In genomic region chr2:208548689-208549088, GRCh38 we compare ENCODE assay signal across 22 cellular contexts.
"Had no signal": no experiment of that assay in that cellular context is flagged by ENCODE, and none has a peak within 500 bp of the region (broad histone marks: within the 10 kb centered on the region; RNA-seq: fewer than 3 reads in every experiment).

No MANE protein-coding gene starts in this region.

- H3K4me1 ChIP-seq: SJCRH30 had no signal

- H3K4me1 Mint-ChIP-seq: IgD-negative memory B cell had no signal

- H3K4me3 Mint-ChIP-seq: IgD-negative memory B cell had no signal

- ATAC-seq: Panc1, PC-3, SK-N-SH treated with all-trans-retinoic acid at 6 μM for 48 hours had no signal

- H3K27ac ChIP-seq: HL-60, RWPE1, SJCRH30 had no signal

- H3K36me3 Mint-ChIP-seq: IgD-negative memory B cell had no signal

- H3K9me3 ChIP-seq: SJCRH30 had no signal

- DNase-seq: KBM-7, MV-4-11, NCI-H1048, NCI-H1105, NCI-H1417, NCI-H1436 treated with DMSO at 0.1 percent for 48 hours, NCI-H1694, NCI-H187 treated with DMSO at 0.1 percent for 48 hours, NCI-H2029 treated with DMSO at 0.1 percent for 48 hours, NCI-H2227 treated with DMSO at 0.1 percent for 48 hours, NCI-H510A, NCI-H524 treated with DMSO at 0.1 percent for 48 hours, NCI-H69, NCI-H774, PC-3, SHP77 treated with DMSO at 0.1 percent for 48 hours, SJCRH30 had no signal

- H3K36me3 ChIP-seq: SJCRH30 had no signal

- H3K27ac Mint-ChIP-seq: IgD-negative memory B cell had no signal

- H3K27me3 Mint-ChIP-seq: IgD-negative memory B cell had no signal

- H3K27me3 ChIP-seq: SJCRH30 had no signal

- H3K4me3 ChIP-seq: SJCRH30 had no signal
